ENCODE assay signal across 10 cellular contexts in genomic region chr10:24826022-24826421, GRCh38.
DNase-seq lines count a peak whose midpoint lies in the region; ATAC-seq, FAIRE-seq and TF ChIP-seq lines count a peak whose summit lies in the region.
"Had no signal": no experiment of that assay in that cellular context is flagged by ENCODE, and none has a peak within 500 bp of the region (broad histone marks: within the 10 kb centered on the region; RNA-seq: fewer than 3 reads in every experiment).

No MANE protein-coding gene starts in this region.

- no peaks in the 10 kb centered on the region for H3F3A ChIP-seq in neural progenitor cell (ENCODE audit: low read depth)

- DNase-seq in DMS53 treated with DMSO at 0.1 percent for 48 hours (lab: John Stamatoyannopoulos, UW; ENCODE audit: unreplicated experiment) (peak; percentile 8), LoVo (ENCODE audit: low spot score) (peak; percentile 51), K562 (ENCODE audit: extremely low read depth in 1 of 4, low spot score in 3 of 4) (no peak), NAMALWA (ENCODE audit: low spot score) (no peak), neural progenitor cell (ENCODE audit: low spot score) (no peak)
- DNase-seq in naive thymus-derived CD4-positive, alpha-beta T cell, result no peak
- DNase-seq: amniotic stem cell, left cardiac atrium had no signal

- peaks cover 0 to 6% (median 0%) of the 10 kb centered on the region in 11 donors for H3K9me3 Mint-ChIP-seq in naive thymus-derived CD4-positive, alpha-beta T cell
- H3K9me3 Mint-ChIP-seq in neural progenitor cell, result no peaks in the 10 kb centered on the region

- TF ChIP-seq EP300 in K562 (IDR thresholded peaks at IDR 0.05; ENCODE audit: low read length), result no peak

- POLR2A ChIA-PET in K562 (lab: Yijun Ruan, JAX), result no interaction called here
- POLR2A ChIA-PET in naive thymus-derived CD4-positive, alpha-beta T cell (lab: Charles Lee), result no interaction called here

- H3K36me3 ChIP-seq in K562 (ENCODE audit: control insufficient read depth, insufficient read depth, low read length) (no peaks in the 10 kb centered on the region), neural progenitor cell (no peaks in the 10 kb centered on the region)
- no peaks in the 10 kb centered on the region for H3K36me3 ChIP-seq in naive thymus-derived CD4-positive, alpha-beta T cell (ENCODE audit: control insufficient read depth in 2 of 3, insufficient read depth in 3 of 3, low read length in 3 of 3)

- H3K4me1 Mint-ChIP-seq in naive thymus-derived CD4-positive, alpha-beta T cell, result peaks cover 14 to 54% (median 46%) of the 10 kb centered on the region in 7 donors
- H3K4me1 Mint-ChIP-seq in neural progenitor cell, result peaks cover 4% of the 10 kb centered on the region

- H4K20me1 ChIP-seq in K562 (replicated peaks; ENCODE audit: control insufficient read depth, insufficient read depth, low read length) (no peaks in the 10 kb centered on the region), neural progenitor cell (ENCODE audit: low read depth) (no peaks in the 10 kb centered on the region)

- BruUV-seq in K562 (replicated peaks; lab: Mats Ljungman, UMichigan), result no TSS peak

- TF ChIP-seq POLR2A in K562 (conservative IDR thresholded peaks at IDR 0.05), result no peak

- H3K4me3 ChIP-seq in K562 (no peak overlapping the region), neural progenitor cell (no peak overlapping the region)
- no peak overlapping the region for H3K4me3 ChIP-seq in naive thymus-derived CD4-positive, alpha-beta T cell (ENCODE audit: low read length)

- H3K4me1 ChIP-seq in K562 (replicated peaks in 1 of 2; ENCODE audit: control insufficient read depth in 2 of 2, insufficient read depth in 2 of 2, low read length in 2 of 2) (no peaks in the 10 kb centered on the region; a peak in 1 of 5 replicates), neural progenitor cell (no peaks in the 10 kb centered on the region)
- peaks cover 3 to 21% of the 10 kb centered on the region in 2 donors for H3K4me1 ChIP-seq in naive thymus-derived CD4-positive, alpha-beta T cell (ENCODE audit: control insufficient read depth in 2 of 2, insufficient read depth in 2 of 2, low read length in 2 of 2)

- H3K4me2 ChIP-seq in K562 (ENCODE audit: insufficient read depth, low read length) (no peak overlapping the region), neural progenitor cell (no peak overlapping the region)

- H3K27ac Mint-ChIP-seq in naive thymus-derived CD4-positive, alpha-beta T cell, result peak overlapping the region in 6 of 9 donors; percentile 1 to 67 (median 36)
- no peak overlapping the region for H3K27ac Mint-ChIP-seq in neural progenitor cell

- H2AFZ ChIP-seq in K562 (ENCODE audit: low read depth, low read length), result no peak overlapping the region; the same call in 1 of the 2 replicates
- H2AFZ ChIP-seq in neural progenitor cell (replicated peaks), result no peak overlapping the region

- 7% methylated on average over 4 of the region's 4 CpGs for WGBS in K562 (ENCODE audit: insufficient coverage, low coverage, missing lambda C conversion rate)

- no peak overlapping the region for H3K27ac ChIP-seq in K562 (ENCODE audit: extremely low read depth, low read depth, low read length)
- no peak overlapping the region for H3K27ac ChIP-seq in naive thymus-derived CD4-positive, alpha-beta T cell (ENCODE audit: low read depth, low read length)
- H3K27ac ChIP-seq in neural progenitor cell, result no peak overlapping the region

- H3K36me3 Mint-ChIP-seq in naive thymus-derived CD4-positive, alpha-beta T cell, result peaks cover 0 to 3% (median 0%) of the 10 kb centered on the region in 5 donors
- no peaks in the 10 kb centered on the region for H3K36me3 Mint-ChIP-seq in neural progenitor cell

- no peaks in the 10 kb centered on the region for H3K27me3 Mint-ChIP-seq in naive thymus-derived CD4-positive, alpha-beta T cell
- H3K27me3 Mint-ChIP-seq in neural progenitor cell (ENCODE audit: insufficient read depth, low read depth), result no peaks in the 10 kb centered on the region

- no peaks in the 10 kb centered on the region for H3K79me2 ChIP-seq in K562 (ENCODE audit: control insufficient read depth, insufficient read depth, low read length)
- H3K79me2 ChIP-seq in neural progenitor cell (ENCODE audit: low read depth), result no peaks in the 10 kb centered on the region

- TF ChIP-seq RAD21 in K562 (CRISPR knock-in tag; conservative IDR thresholded peaks at IDR 0.05 in 1 of 2, IDR thresholded peaks at IDR 0.05 in 1 of 2), result no peak

- no peak for FAIRE-seq in K562 (lab: Jason Lieb, UNC)

- H3K9me3 ChIP-seq in K562 (replicated peaks; ENCODE audit: control insufficient read depth, insufficient read depth, low read depth, low read length) (no peaks in the 10 kb centered on the region), neural progenitor cell (ENCODE audit: low read depth) (no peaks in the 10 kb centered on the region)
- no peaks in the 10 kb centered on the region for H3K9me3 ChIP-seq in naive thymus-derived CD4-positive, alpha-beta T cell (ENCODE audit: control insufficient read depth in 2 of 3, low read length in 3 of 3)

- H3K27me3 ChIP-seq in K562 (ENCODE audit: control insufficient read depth in 2 of 2, insufficient read depth in 2 of 2, low read length in 2 of 2) (no peaks in the 10 kb centered on the region), neural progenitor cell (no peaks in the 10 kb centered on the region)
- no peaks in the 10 kb centered on the region for H3K27me3 ChIP-seq in naive thymus-derived CD4-positive, alpha-beta T cell (ENCODE audit: control insufficient read depth in 2 of 2, insufficient read depth in 2 of 2, low read length in 2 of 2)

- TF ChIP-seq CTCF in K562 (IDR thresholded peaks at IDR 0.05 in 2 of 3, conservative IDR thresholded peaks at IDR 0.05 in 1 of 3; ENCODE audit: insufficient read depth in 2 of 3, low read depth in 1 of 3, low read length in 3 of 3), result no peak
- TF ChIP-seq CTCF in neural progenitor cell (IDR thresholded peaks at IDR 0.05), result no peak

- CTCF ChIA-PET in K562 (lab: Yijun Ruan, JAX; ENCODE audit: low intra/inter-chr PET ratio), result no interaction called here
- CTCF ChIA-PET in naive thymus-derived CD4-positive, alpha-beta T cell (lab: Charles Lee), result no interaction called here

- ATAC-seq in K562 (no peak), HG03025 (IDR thresholded peaks at IDR 0.05; ENCODE audit: low FRiP score, unreplicated experiment) (no peak), HG03045 (IDR thresholded peaks at IDR 0.05; ENCODE audit: unreplicated experiment) (no peak)
- ATAC-seq in naive thymus-derived CD4-positive, alpha-beta T cell, result no peak

- intact Hi-C loops in K562 (cut with micrococcal nuclease), result no loop called here
- intact Hi-C loops in naive thymus-derived CD4-positive, alpha-beta T cell (cut with micrococcal nuclease), result loop anchor here (1.0 to 10.0 kb wide), 7 partner anchors 25 to 259 kb away; partner anchors contain the start of genes ARHGAP21 (in 1 of the 2) and PRTFDC1 (in 1 of the 2)

- H3K4me3 Mint-ChIP-seq in naive thymus-derived CD4-positive, alpha-beta T cell, result peak overlapping the region in 8 of 10 donors; percentile 11 to 62 (median 44)
- H3K4me3 Mint-ChIP-seq in neural progenitor cell, result no peak overlapping the region

- H3K9ac ChIP-seq in K562 (ENCODE audit: insufficient read depth in 1 of 2, low read depth in 2 of 2, low read length in 2 of 2) (no peak overlapping the region), neural progenitor cell (no peak overlapping the region)

- no peaks in the 10 kb centered on the region for H3K9me1 ChIP-seq in K562 (ENCODE audit: control insufficient read depth, insufficient read depth, low read length)

- in situ Hi-C loops in K562 (cut with MboI), result no loop called here

TF ChIP-seq in K562, 482 proteins besides CTCF, POLR2A, EP300 and RAD21:
- TF ChIP-seq SP1 (CRISPR knock-in tag; IDR thresholded peaks at IDR 0.05) (no peak), JUND (IDR thresholded peaks at IDR 0.05; ENCODE audit: borderline replicate concordance, low read depth, low read length) (peak; percentile 59; the same call in 1 of the 2 replicates), JUND (tag; IDR thresholded peaks at IDR 0.05; ENCODE audit: borderline replicate concordance, low read depth, low read length) (peak; percentile 52; the same call in 1 of the 3 replicates), PHF20 (IDR thresholded peaks at IDR 0.05; ENCODE audit: partially characterized antibody) (no peak), JUN (IDR thresholded peaks at IDR 0.05; ENCODE audit: borderline replicate concordance, low read depth, low read length) (0 out of 2 replicates have a peak, but pooled peaks have one; percentile 43), JUN (CRISPR knock-in tag; IDR thresholded peaks at IDR 0.05; ENCODE audit: borderline replicate concordance) (no peak), FOSL1 (tag; conservative IDR thresholded peaks at IDR 0.05) (peak; percentile 45; the same call in 1 of the 2 replicates)
- TF ChIP-seq, protein P1, sequence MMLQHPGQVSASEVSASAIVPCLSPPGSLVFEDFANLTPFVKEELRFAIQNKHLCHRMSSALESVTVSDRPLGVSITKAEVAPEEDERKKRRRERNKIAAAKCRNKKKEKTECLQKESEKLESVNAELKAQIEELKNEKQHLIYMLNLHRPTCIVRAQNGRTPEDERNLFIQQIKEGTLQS (IDR thresholded peaks at IDR 0.05), result peak; percentile 75
- TF ChIP-seq, protein P1 (CRISPR knock-in tag; conservative IDR thresholded peaks at IDR 0.05), result no peak

Comparison
In these comparisons a context has a peak if more than half of its experiments do, and no peak if none do; other contexts are left out.
1. DNase-seq: peak in DMS53 treated with DMSO at 0.1 percent for 48 hours (single experiment) and LoVo (single experiment); none in K562 (0 of 4), naive thymus-derived CD4-positive, alpha-beta T cell (0 of 9), NAMALWA (single experiment) and neural progenitor cell (single experiment).